22 cellular contexts compared by ENCODE assay signal in the genomic region with DNA sequence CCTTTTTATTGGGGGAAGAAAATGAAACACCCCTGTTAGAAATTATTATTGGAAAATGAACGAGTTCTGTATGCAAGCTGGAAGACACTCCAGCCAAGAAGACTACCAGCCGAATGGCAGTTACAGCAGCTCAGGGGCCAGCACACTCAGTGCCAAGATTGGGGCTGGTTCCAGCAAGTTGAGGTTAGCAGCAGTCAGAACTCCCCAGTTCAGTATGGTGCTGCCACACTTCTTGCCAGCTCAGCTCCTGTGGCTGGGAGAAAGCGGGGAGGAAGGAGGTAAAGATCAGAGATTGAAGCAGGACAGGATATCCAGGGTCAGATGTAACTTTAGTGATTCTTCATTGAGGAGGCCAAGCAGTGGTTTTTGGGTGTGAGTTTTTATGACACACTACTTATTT.
"Had no signal": no experiment of that assay in that cellular context is flagged by ENCODE, and none has a peak within 500 bp of the region (broad histone marks: within the 10 kb centered on the region; RNA-seq: fewer than 3 reads in every experiment).

No MANE protein-coding gene starts in this region.

- H3K36me3 Mint-ChIP-seq: activated naive CD4-positive, alpha-beta T cell treated with anti-CD3 and anti-CD28 coated beads, Interleukin-2, amount 50 U/mL, for 72 hours; memory B cell; stimulated activated effector memory CD8-positive, alpha-beta T cell treated with anti-CD3 and anti-CD28 coated beads, Interleukin-12 subunit alpha, Interleukin-12 subunit beta, amount 100 ng/mL, for 72 hours; WTC11 had no signal

- DNase-seq: activated CD8-positive, alpha-beta memory T cell treated with anti-CD3 and anti-CD28 coated beads, Interleukin-2, amount 50 U/mL, for 4 hours; activated T-cell treated with anti-CD3 and anti-CD28 coated beads, Interleukin-2, amount 50 U/mL, for 24 hours; aorta; effector memory CD4-positive, alpha-beta T cell; foreskin fibroblast; kidney; left ventricle myocardium inferior; pancreas; right lobe of liver; stimulated activated CD4-positive, alpha-beta T cell treated with anti-CD3 and anti-CD28 coated beads, Interleukin-1b, Interleukin-23, amount 100 ng/mL, for 48 hours; stimulated activated naive CD8-positive, alpha-beta T cell treated with anti-CD3 and anti-CD28 coated beads, Interleukin-15, amount 100 ng/mL, for 72 hours; T-helper 9 cell; upper lobe of left lung had no signal

- H3K27me3 Mint-ChIP-seq: brain had no signal

- H3K9me3 Mint-ChIP-seq: activated T-helper 17 cell treated with anti-CD3 and anti-CD28 coated beads, Interleukin-2, amount 50 U/mL, for 72 hours; stimulated activated naive CD8-positive, alpha-beta T cell treated with anti-CD3 and anti-CD28 coated beads, Interleukin-15, amount 100 ng/mL, for 72 hours; WTC11 had no signal

- H3K4me3 Mint-ChIP-seq: activated T-cell treated with anti-CD3 and anti-CD28 coated beads, Interleukin-2, amount 50 U/mL, for 24 hours; activated T-helper 17 cell treated with anti-CD3 and anti-CD28 coated beads, Interleukin-2, amount 50 U/mL, for 72 hours; brain; memory B cell; nephron; stimulated activated effector memory CD8-positive, alpha-beta T cell treated with anti-CD3 and anti-CD28 coated beads, Interleukin-12 subunit alpha, Interleukin-12 subunit beta, amount 100 ng/mL, for 72 hours; stimulated activated naive CD8-positive, alpha-beta T cell treated with anti-CD3 and anti-CD28 coated beads, Interleukin-15, amount 100 ng/mL, for 72 hours; WTC11 had no signal

- H3K27me3 ChIP-seq: pancreas, right lobe of liver, suprapubic skin, upper lobe of left lung had no signal

- H3K4me1 Mint-ChIP-seq: activated T-helper 17 cell treated with anti-CD3 and anti-CD28 coated beads, Interleukin-2, amount 50 U/mL, for 72 hours; memory B cell; stimulated activated effector memory CD8-positive, alpha-beta T cell treated with anti-CD3 and anti-CD28 coated beads, Interleukin-12 subunit alpha, Interleukin-12 subunit beta, amount 100 ng/mL, for 72 hours; stimulated activated naive CD8-positive, alpha-beta T cell treated with anti-CD3 and anti-CD28 coated beads, Interleukin-15, amount 100 ng/mL, for 72 hours had no signal

- H3K9me3 ChIP-seq: pancreas, right lobe of liver, suprapubic skin, upper lobe of left lung had no signal

- H3K36me3 ChIP-seq: left ventricle myocardium inferior, pancreas, right lobe of liver, suprapubic skin, upper lobe of left lung had no signal

- H3K27ac Mint-ChIP-seq: activated naive CD4-positive, alpha-beta T cell treated with anti-CD3 and anti-CD28 coated beads, Interleukin-2, amount 50 U/mL, for 72 hours; activated T-cell treated with anti-CD3 and anti-CD28 coated beads, Interleukin-2, amount 50 U/mL, for 24 hours; activated T-helper 17 cell treated with anti-CD3 and anti-CD28 coated beads, Interleukin-2, amount 50 U/mL, for 72 hours; memory B cell; nephron; stimulated activated effector memory CD8-positive, alpha-beta T cell treated with anti-CD3 and anti-CD28 coated beads, Interleukin-12 subunit alpha, Interleukin-12 subunit beta, amount 100 ng/mL, for 72 hours; stimulated activated naive CD8-positive, alpha-beta T cell treated with anti-CD3 and anti-CD28 coated beads, Interleukin-15, amount 100 ng/mL, for 72 hours; WTC11 had no signal

- H3K27ac ChIP-seq: left ventricle myocardium inferior, pancreas, right lobe of liver, suprapubic skin, upper lobe of left lung had no signal

- H3K4me3 ChIP-seq: left ventricle myocardium inferior, pancreas, right lobe of liver, skin epidermis, suprapubic skin, upper lobe of left lung had no signal
